16 cellular contexts compared by ENCODE assay signal in genomic region chr12:61667676-61668075, GRCh38.
DNase-seq lines count a peak whose midpoint lies in the region; ATAC-seq and TF ChIP-seq lines count a peak whose summit lies in the region.
"Had no signal": no experiment of that assay in that cellular context is flagged by ENCODE, and none has a peak within 500 bp of the region (broad histone marks: within the 10 kb centered on the region; RNA-seq: fewer than 3 reads in every experiment).

No MANE protein-coding gene starts in this region.

- H3K14ac ChIP-seq in neuronal stem cell (ENCODE audit: low read length) = no peak overlapping the region

- H3K9me3 ChIP-seq in BLaER1 (peaks cover 33% of the 10 kb centered on the region), neuronal stem cell (replicated peaks in 1 of 2; ENCODE audit: control insufficient read depth in 2 of 2, insufficient read depth in 1 of 2, low read depth in 1 of 2, low read length in 2 of 2) (peaks cover 4 to 11% of the 10 kb centered on the region in 2 donors), tibial artery (peaks cover 4 to 13% (median 7%) of the 10 kb centered on the region in 3 donors)
- H3K9me3 ChIP-seq: BE2C had no signal

- H3K4me2 ChIP-seq in BLaER1 (0 out of 2 replicates have a peak overlapping the region, but pooled peaks have one; percentile 2), neuronal stem cell (ENCODE audit: insufficient read depth, low read length, poor library complexity, severe bottlenecking) (no peak overlapping the region)
- H3K4me2 ChIP-seq: GM23338 had no signal

- H3K27ac ChIP-seq in BLaER1 (no peak overlapping the region), neuronal stem cell (replicated peaks; ENCODE audit: low read length) (no peak overlapping the region), tibial artery (no peak overlapping the region)
- H3K27ac ChIP-seq: C4-2B had no signal

- no peak overlapping the region for H3K4ac ChIP-seq in neuronal stem cell (ENCODE audit: low read length)

- no peaks in the 10 kb centered on the region for H3K27me3 ChIP-seq in BLaER1
- no peaks in the 10 kb centered on the region for H3K27me3 ChIP-seq in neuronal stem cell (ENCODE audit: control insufficient read depth in 3 of 3, insufficient read depth in 3 of 3, low read depth in 1 of 3, low read length in 3 of 3)
- H3K27me3 ChIP-seq in tibial artery = no peaks in the 10 kb centered on the region
- H3K27me3 ChIP-seq: BE2C had no signal

- peak; percentile 40 for DNase-seq in HT1080 (ENCODE audit: low read depth)
- peak; percentile 47 for DNase-seq in fibroblast of mammary gland (ENCODE audit: low read depth)
- no peak for DNase-seq in neuronal stem cell (ENCODE audit: low spot score)
- no peak for DNase-seq in tibial artery
- no peak for DNase-seq in Right ventricle myocardium superior
- no peak for DNase-seq in islet precursor cell
- DNase-seq: ACHN; BE2C; Caco-2; CD4-positive, alpha-beta T cell; DMS79; GDM1; HCEC 1CT had no signal

- H3K36me3 ChIP-seq in BLaER1 = no peaks in the 10 kb centered on the region
- H3K36me3 ChIP-seq in neuronal stem cell (replicated peaks in 1 of 2; ENCODE audit: control insufficient read depth in 2 of 2, insufficient read depth in 2 of 2, low read length in 2 of 2) = no peaks in the 10 kb centered on the region
- no peaks in the 10 kb centered on the region for H3K36me3 ChIP-seq in tibial artery
- H3K36me3 ChIP-seq: BE2C had no signal

- H4K8ac ChIP-seq in neuronal stem cell (ENCODE audit: low read depth, low read length) = no peak overlapping the region

- no peak overlapping the region for H2BK120ac ChIP-seq in neuronal stem cell (ENCODE audit: low read depth, low read length)

- intact Hi-C loops in tibial artery (cut with DNase I; ENCODE audit: low total_unique reads) (loop anchor here (1.0 kb wide), 1 partner anchor 17 kb away; no protein-coding TSS in a partner anchor), Right ventricle myocardium superior (cut with DNase I) (no loop called here)

- H3K79me1 ChIP-seq in neuronal stem cell (ENCODE audit: low read depth, low read length) = no peaks in the 10 kb centered on the region

- H2BK15ac ChIP-seq in neuronal stem cell (ENCODE audit: low read length) = no peak overlapping the region

- no peak overlapping the region for H3K23ac ChIP-seq in neuronal stem cell (ENCODE audit: low read depth, low read length, poor library complexity)

- H3K4me1 ChIP-seq in BLaER1 = peaks cover 5% of the 10 kb centered on the region; the same call in 1 of the 2 replicates
- H3K4me1 ChIP-seq in neuronal stem cell (ENCODE audit: control insufficient read depth in 2 of 2, insufficient read depth in 1 of 2, low read depth in 1 of 2, low read length in 2 of 2) = peaks cover 2 to 4% of the 10 kb centered on the region in 2 donors
- no peaks in the 10 kb centered on the region for H3K4me1 ChIP-seq in tibial artery
- H3K4me1 ChIP-seq: BE2C, Caco-2 had no signal

- no peaks in the 10 kb centered on the region for H4K20me1 ChIP-seq in BLaER1

- ATAC-seq in Right ventricle myocardium superior (ENCODE audit: poor library complexity) = no peak
- ATAC-seq: GM23338 had no signal

- H3K9ac ChIP-seq in BLaER1 = no peak overlapping the region
- no peak overlapping the region for H3K9ac ChIP-seq in neuronal stem cell (ENCODE audit: low read depth, low read length, poor library complexity)

- H2BK12ac ChIP-seq in neuronal stem cell (ENCODE audit: low read length) = no peak overlapping the region

- no peak overlapping the region for H3K4me3 ChIP-seq in BLaER1
- no peak overlapping the region for H3K4me3 ChIP-seq in fibroblast of mammary gland (ENCODE audit: control insufficient read depth, low read depth, low read length)
- no peak overlapping the region for H3K4me3 ChIP-seq in neuronal stem cell (ENCODE audit: low read length in 2 of 2)
- no peak overlapping the region for H3K4me3 ChIP-seq in tibial artery
- H3K4me3 ChIP-seq: GM23338 had no signal

- no CpG with 5 or more reads among the region's 1 CpG for WGBS in neuronal stem cell (ENCODE audit: extremely low coverage in 2 of 2, insufficient read length in 2 of 2, insufficient replicate concordance in 1 of 2), 2 donors

- no peak overlapping the region for H2BK5ac ChIP-seq in neuronal stem cell (ENCODE audit: low read length)

- H2AK5ac ChIP-seq in neuronal stem cell (ENCODE audit: low read depth, low read length) = no peak overlapping the region

- H3K18ac ChIP-seq in neuronal stem cell (ENCODE audit: low read length) = no peak overlapping the region

- no peak overlapping the region for H4K91ac ChIP-seq in neuronal stem cell (ENCODE audit: low read depth, low read length, poor library complexity)

- TF ChIP-seq CTCF in fibroblast of mammary gland (conservative IDR thresholded peaks at IDR 0.05; ENCODE audit: control insufficient read depth, insufficient read depth, low read depth, low read length) (no peak), tibial artery (IDR thresholded peaks at IDR 0.05) (no peak)

- H2AFZ ChIP-seq in neuronal stem cell (ENCODE audit: low read length) = peak overlapping the region; percentile 28
- H2AFZ ChIP-seq: GM23338 had no signal

Comparison
In these comparisons a context has a peak if more than half of its experiments do, and no peak if none do; other contexts are left out.
1. DNase-seq: peak in HT1080 (single experiment) and fibroblast of mammary gland (single experiment); none in neuronal stem cell (single experiment), tibial artery (0 of 2), Right ventricle myocardium superior (single experiment) and islet precursor cell (single experiment).